In the genomic region with DNA sequence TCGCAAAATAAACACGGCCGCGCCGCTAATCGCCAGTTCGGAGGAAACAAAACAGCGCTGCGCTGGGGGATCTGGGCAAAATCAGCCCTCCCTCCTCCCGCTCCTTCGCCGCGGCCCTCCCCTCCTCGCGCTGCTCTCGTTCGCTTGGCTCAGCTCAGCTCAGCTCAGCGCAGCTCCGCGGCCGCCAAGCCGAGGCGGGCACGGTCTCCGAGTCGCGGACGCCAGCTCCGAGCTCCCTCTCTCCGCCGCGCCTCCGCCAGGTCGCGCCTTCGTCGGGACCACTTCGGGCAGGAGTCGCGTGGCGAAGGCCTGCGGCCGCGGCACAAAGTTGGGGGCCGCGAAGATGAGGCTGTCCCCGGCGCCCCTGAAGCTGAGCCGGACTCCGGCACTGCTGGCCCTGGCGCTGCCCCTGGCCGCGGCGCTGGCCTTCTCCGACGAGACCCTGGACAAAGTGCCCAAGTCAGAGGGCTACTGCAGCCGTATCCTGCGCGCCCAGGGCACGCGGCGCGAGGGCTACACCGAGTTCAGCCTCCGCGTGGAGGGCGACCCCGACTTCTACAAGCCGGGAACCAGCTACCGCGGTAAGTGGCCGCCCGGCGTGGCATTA, we compare ENCODE assay signal across 8 cellular contexts. TPM values are rescaled to one million over a fixed set of nuclear protein-coding genes. Genes with fewer than 3 reads are reported as not detected.
DNase-seq lines count a peak whose midpoint lies in the region; ATAC-seq and TF ChIP-seq lines count a peak whose summit lies in the region.

SPON1 (plus strand) TSS at position 162 of the 607 bp plus-strand sequence; CDS start at position 344, 182 bp downstream.

- H3K4me3 Mint-ChIP-seq in effector memory CD8-positive, alpha-beta T cell: peak within 1 kb of the TSS; percentile 68 to 77

- DNase-seq in GM20000 (ENCODE audit: low spot score) (peak; percentile 28), mucosa of gallbladder (ENCODE audit: low spot score) (peak; percentile 62), NCI-H1694 treated with DMSO at 0.1 percent for 48 hours (lab: John Stamatoyannopoulos, UW) (no peak)
- DNase-seq in activated CD4-positive, alpha-beta T cell treated with anti-CD3 and anti-CD28 coated beads, Interleukin-2, amount 50 U/mL, for 1 hour: peak; percentile 51
- DNase-seq in effector memory CD8-positive, alpha-beta T cell: peak in 1 of 3 experiments; percentile 18

- peaks cover 0 to 48% (median 34%) of the 10 kb centered on the region in 5 donors for H3K4me1 ChIP-seq in subcutaneous abdominal adipose tissue (ENCODE audit: control insufficient read depth in 5 of 5, insufficient read depth in 5 of 5, low read length in 5 of 5)

- H3K4me3 ChIP-seq in subcutaneous abdominal adipose tissue (ENCODE audit: low read depth in 1 of 5, low read length in 5 of 5): peak within 1 kb of the TSS; percentile 51 to 79 (median 69)

- no peak within 1 kb of the TSS for H3K27ac Mint-ChIP-seq in effector memory CD8-positive, alpha-beta T cell

- H3K27ac ChIP-seq in subcutaneous abdominal adipose tissue (ENCODE audit: low read depth, low read length): no peak within 1 kb of the TSS

- H3K27me3 ChIP-seq in subcutaneous abdominal adipose tissue (ENCODE audit: control insufficient read depth in 5 of 5, insufficient read depth in 4 of 5, low read length in 5 of 5): peaks cover 0 to 25% (median 11%) of the 10 kb centered on the region in 5 donors

- TF ChIP-seq CTCF in GM20000 (IDR thresholded peaks at IDR 0.05; ENCODE audit: extremely low read depth, missing control alignments): no peak

- H3K9me3 ChIP-seq in subcutaneous abdominal adipose tissue (ENCODE audit: control insufficient read depth in 5 of 5, low read length in 5 of 5): no peaks in the 10 kb centered on the region

- peaks cover 71 to 82% of the 10 kb centered on the region in 2 donors for H3K27me3 Mint-ChIP-seq in effector memory CD8-positive, alpha-beta T cell

- H3K4me1 Mint-ChIP-seq in effector memory CD8-positive, alpha-beta T cell (ENCODE audit: low read depth in 2 of 2): peaks cover 3 to 11% of the 10 kb centered on the region in 2 donors

- H3K36me3 Mint-ChIP-seq in effector memory CD8-positive, alpha-beta T cell (ENCODE audit: insufficient read depth): peaks cover 2% of the 10 kb centered on the region

- no peaks in the 10 kb centered on the region for H3K9me3 Mint-ChIP-seq in effector memory CD8-positive, alpha-beta T cell

- H3K9ac ChIP-seq in subcutaneous abdominal adipose tissue (ENCODE audit: low read length in 5 of 5): peak within 1 kb of the TSS in 2 of 5 donors; percentile 17 to 33

- ATAC-seq in effector memory CD8-positive, alpha-beta T cell (replicated peaks): peak; percentile 74
- ATAC-seq in HG02759 (IDR thresholded peaks at IDR 0.05; ENCODE audit: unreplicated experiment) (no peak), HG02610 (IDR thresholded peaks at IDR 0.05; ENCODE audit: unreplicated experiment) (no peak)

- H3K36me3 ChIP-seq in subcutaneous abdominal adipose tissue (ENCODE audit: control insufficient read depth in 5 of 5, insufficient read depth in 5 of 5, low read length in 5 of 5): no peaks in the 10 kb centered on the region

RNA-seq across cellular contexts. Expression of gene SPON1, which starts in this region (rescaled TPM):
- total RNA-seq in mucosa of gallbladder: 195 TPM
